ENCODE assay signal across 9 cellular contexts in genomic region chr2:6352247-6352646, GRCh38.
DNase-seq lines count a peak whose midpoint lies in the region; ATAC-seq lines count a peak whose summit lies in the region.
"Had no signal": no experiment of that assay in that cellular context is flagged by ENCODE, and none has a peak within 500 bp of the region (broad histone marks: within the 10 kb centered on the region; RNA-seq: fewer than 3 reads in every experiment).

No MANE protein-coding gene starts in this region.

- H3K9me3 Mint-ChIP-seq in stimulated activated memory B cell treated with anti-CD40 and anti-IgM and Interleukin-4, amounts not matched to agents 10 μg/mL and 1 μg/mL and 100 μg/mL, for 72 hours = peaks cover 6% of the 10 kb centered on the region
- H3K9me3 Mint-ChIP-seq in naive thymus-derived CD8-positive, alpha-beta T cell = no peaks in the 10 kb centered on the region
- H3K9me3 Mint-ChIP-seq: H9 had no signal

- H3K36me3 Mint-ChIP-seq in stimulated activated memory B cell treated with anti-CD40 and anti-IgM and Interleukin-4, amounts not matched to agents 10 μg/mL and 1 μg/mL and 100 μg/mL, for 72 hours = peaks cover 10% of the 10 kb centered on the region
- no peaks in the 10 kb centered on the region for H3K36me3 Mint-ChIP-seq in naive thymus-derived CD8-positive, alpha-beta T cell

- ATAC-seq in GM19023 (IDR thresholded peaks at IDR 0.05; ENCODE audit: unreplicated experiment) (peak; percentile 82), GM21825 (IDR thresholded peaks at IDR 0.05; ENCODE audit: unreplicated experiment) (peak; percentile 88), HG03280 (IDR thresholded peaks at IDR 0.05; ENCODE audit: unreplicated experiment) (peak; percentile 72)
- peak; percentile 73 for ATAC-seq in stimulated activated memory B cell treated with anti-CD40 and anti-IgM and Interleukin-4, amounts not matched to agents 10 μg/mL and 1 μg/mL and 100 μg/mL, for 72 hours
- no peak for ATAC-seq in naive thymus-derived CD8-positive, alpha-beta T cell

- peaks cover 40% of the 10 kb centered on the region for H3K4me1 Mint-ChIP-seq in stimulated activated memory B cell treated with anti-CD40 and anti-IgM and Interleukin-4, amounts not matched to agents 10 μg/mL and 1 μg/mL and 100 μg/mL, for 72 hours
- peaks cover 0 to 7% (median 0%) of the 10 kb centered on the region in 4 donors for H3K4me1 Mint-ChIP-seq in naive thymus-derived CD8-positive, alpha-beta T cell
- H3K4me1 Mint-ChIP-seq: H9 had no signal

- H3K27me3 Mint-ChIP-seq in stimulated activated memory B cell treated with anti-CD40 and anti-IgM and Interleukin-4, amounts not matched to agents 10 μg/mL and 1 μg/mL and 100 μg/mL, for 72 hours = no peaks in the 10 kb centered on the region
- no peaks in the 10 kb centered on the region for H3K27me3 Mint-ChIP-seq in naive thymus-derived CD8-positive, alpha-beta T cell

- no peak overlapping the region for H3K4me3 Mint-ChIP-seq in stimulated activated memory B cell treated with anti-CD40 and anti-IgM and Interleukin-4, amounts not matched to agents 10 μg/mL and 1 μg/mL and 100 μg/mL, for 72 hours
- H3K4me3 Mint-ChIP-seq in naive thymus-derived CD8-positive, alpha-beta T cell = no peak overlapping the region
- H3K4me3 Mint-ChIP-seq: H9 had no signal

- no peak overlapping the region for H3K27ac Mint-ChIP-seq in stimulated activated memory B cell treated with anti-CD40 and anti-IgM and Interleukin-4, amounts not matched to agents 10 μg/mL and 1 μg/mL and 100 μg/mL, for 72 hours
- no peak overlapping the region for H3K27ac Mint-ChIP-seq in naive thymus-derived CD8-positive, alpha-beta T cell

- POLR2A ChIA-PET in naive thymus-derived CD8-positive, alpha-beta T cell (lab: Charles Lee) = no interaction called here

- no peak for DNase-seq in DMS153 (lab: John Stamatoyannopoulos, UW)
- no peak for DNase-seq in GM03348 (ENCODE audit: low spot score)
- no peak for DNase-seq in naive thymus-derived CD8-positive, alpha-beta T cell
- DNase-seq: T-helper 9 cell had no signal

Comparison
In these comparisons a context has a peak if more than half of its experiments do, and no peak if none do; other contexts are left out.
1. ATAC-seq: peak in GM19023 (single experiment), GM21825 (single experiment), HG03280 (single experiment) and stimulated activated memory B cell treated with anti-CD40 and anti-IgM and Interleukin-4, amounts not matched to agents 10 μg/mL and 1 μg/mL and 100 μg/mL, for 72 hours (single experiment); none in naive thymus-derived CD8-positive, alpha-beta T cell (0 of 2).